Comparison of ENCODE assay signal across 3 cellular contexts in genomic region chr9:123113185-123113584, GRCh38.
TF ChIP-seq lines count a peak whose summit lies in the region.

No MANE protein-coding gene starts in this region.

TF ChIP-seq in SK-N-SH, 30 proteins besides CTCF, POLR2A, EP300 and RAD21 (continued from another document):
- TF ChIP-seq CHD2 (IDR thresholded peaks at IDR 0.05; ENCODE audit: low read length, partially characterized antibody) = no peak
- no peak for TF ChIP-seq FOXM1 (IDR thresholded peaks at IDR 0.05; ENCODE audit: low read depth)
- no peak for TF ChIP-seq RXRA (IDR thresholded peaks at IDR 0.05; ENCODE audit: borderline replicate concordance, low read depth)
- no peak for TF ChIP-seq MXI1 (IDR thresholded peaks at IDR 0.05; ENCODE audit: low read depth, low read length)
- TF ChIP-seq USF1 (IDR thresholded peaks at IDR 0.05; ENCODE audit: borderline replicate concordance, low read depth) = peak; percentile 30; the same call in 1 of the 2 replicates
- TF ChIP-seq FOSL2 (IDR thresholded peaks at IDR 0.05; ENCODE audit: borderline replicate concordance, low read depth) = no peak
- no peak for TF ChIP-seq JUND (IDR thresholded peaks at IDR 0.05)
- no peak for TF ChIP-seq YY1 (IDR thresholded peaks at IDR 0.05; ENCODE audit: low read depth)
- no peak for TF ChIP-seq GABPA (IDR thresholded peaks at IDR 0.05; ENCODE audit: low read depth)
- 0 out of 2 replicates have a peak, but pooled peaks have one; percentile 13 for TF ChIP-seq GATA2 (CRISPR knock-in tag; IDR thresholded peaks at IDR 0.05)
- no peak for TF ChIP-seq USF2 (IDR thresholded peaks at IDR 0.05; ENCODE audit: borderline replicate concordance, low read depth, low read length)
- no peak for TF ChIP-seq RFX5 (IDR thresholded peaks at IDR 0.05; ENCODE audit: low read length)

TF ChIP-seq in SK-N-SH treated with all-trans-retinoic acid at 6 μM for 48 hours, 23 proteins besides CTCF, POLR2A, EP300 and RAD21:
- TF ChIP-seq TSHZ2 (CRISPR knock-in tag; IDR thresholded peaks at IDR 0.05) (no peak), RARB (CRISPR knock-in tag; IDR thresholded peaks at IDR 0.05) (no peak), ESRRG (CRISPR knock-in tag; IDR thresholded peaks at IDR 0.05) (no peak), ARNTL (CRISPR knock-in tag; IDR thresholded peaks at IDR 0.05; ENCODE audit: borderline replicate concordance, low read depth) (no peak), CSDC2 (CRISPR knock-in tag; IDR thresholded peaks at IDR 0.05) (no peak)

TF ChIP-seq in Ishikawa, 13 proteins besides CTCF, POLR2A, EP300 and RAD21:
- TF ChIP-seq USF1 (IDR thresholded peaks at IDR 0.05) = peak; percentile 44; the same call in 1 of the 2 replicates
- no peak for TF ChIP-seq MAX (IDR thresholded peaks at IDR 0.05)
- TF ChIP-seq EGR1 (IDR thresholded peaks at IDR 0.05) = no peak
- TF ChIP-seq YY1 (IDR thresholded peaks at IDR 0.05; ENCODE audit: low read depth) = no peak
- TF ChIP-seq NFIC (IDR thresholded peaks at IDR 0.05) = no peak
- TF ChIP-seq REST (IDR thresholded peaks at IDR 0.05; ENCODE audit: low read depth) = no peak
